In the genomic region with DNA sequence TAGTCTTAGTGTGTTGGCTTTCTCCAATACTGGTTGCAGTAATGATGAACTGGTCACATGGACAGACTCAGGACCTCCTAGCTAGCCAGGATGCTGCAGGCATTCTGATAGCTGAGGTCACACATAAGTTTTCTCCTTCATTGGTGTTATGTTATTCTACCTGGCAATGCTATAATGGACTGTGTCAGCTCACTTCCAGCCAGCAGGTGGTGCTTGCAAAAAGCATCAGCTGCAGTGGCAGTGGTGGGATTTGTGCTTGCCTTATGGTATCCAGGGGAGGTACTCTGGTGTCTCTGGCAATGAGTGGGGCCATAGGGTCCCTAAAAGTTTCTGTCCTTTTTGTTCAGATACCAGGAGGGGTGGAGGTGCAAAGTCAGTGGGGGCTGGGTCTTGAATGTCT, we compare ENCODE assay signal across 1 cellular context.
TF ChIP-seq lines count a peak whose summit lies in the region.

No MANE protein-coding gene starts in this region.

TF ChIP-seq in GM12878, 131 proteins besides CTCF, POLR2A, EP300 and RAD21:
- no peak for TF ChIP-seq PAX5 (IDR thresholded peaks at IDR 0.05; ENCODE audit: borderline replicate concordance, low read depth, low read length)
- no peak for TF ChIP-seq RB1 (IDR thresholded peaks at IDR 0.05; ENCODE audit: borderline replicate concordance)
- TF ChIP-seq NFYA (IDR thresholded peaks at IDR 0.05; ENCODE audit: borderline replicate concordance, low read depth, low read length), result no peak
- TF ChIP-seq MTA2 (IDR thresholded peaks at IDR 0.05; ENCODE audit: low read depth), result no peak
- TF ChIP-seq SMARCA5 (IDR thresholded peaks at IDR 0.05), result no peak
- no peak for TF ChIP-seq ZBTB40 (IDR thresholded peaks at IDR 0.05; ENCODE audit: borderline replicate concordance)
- TF ChIP-seq, protein P1, sequence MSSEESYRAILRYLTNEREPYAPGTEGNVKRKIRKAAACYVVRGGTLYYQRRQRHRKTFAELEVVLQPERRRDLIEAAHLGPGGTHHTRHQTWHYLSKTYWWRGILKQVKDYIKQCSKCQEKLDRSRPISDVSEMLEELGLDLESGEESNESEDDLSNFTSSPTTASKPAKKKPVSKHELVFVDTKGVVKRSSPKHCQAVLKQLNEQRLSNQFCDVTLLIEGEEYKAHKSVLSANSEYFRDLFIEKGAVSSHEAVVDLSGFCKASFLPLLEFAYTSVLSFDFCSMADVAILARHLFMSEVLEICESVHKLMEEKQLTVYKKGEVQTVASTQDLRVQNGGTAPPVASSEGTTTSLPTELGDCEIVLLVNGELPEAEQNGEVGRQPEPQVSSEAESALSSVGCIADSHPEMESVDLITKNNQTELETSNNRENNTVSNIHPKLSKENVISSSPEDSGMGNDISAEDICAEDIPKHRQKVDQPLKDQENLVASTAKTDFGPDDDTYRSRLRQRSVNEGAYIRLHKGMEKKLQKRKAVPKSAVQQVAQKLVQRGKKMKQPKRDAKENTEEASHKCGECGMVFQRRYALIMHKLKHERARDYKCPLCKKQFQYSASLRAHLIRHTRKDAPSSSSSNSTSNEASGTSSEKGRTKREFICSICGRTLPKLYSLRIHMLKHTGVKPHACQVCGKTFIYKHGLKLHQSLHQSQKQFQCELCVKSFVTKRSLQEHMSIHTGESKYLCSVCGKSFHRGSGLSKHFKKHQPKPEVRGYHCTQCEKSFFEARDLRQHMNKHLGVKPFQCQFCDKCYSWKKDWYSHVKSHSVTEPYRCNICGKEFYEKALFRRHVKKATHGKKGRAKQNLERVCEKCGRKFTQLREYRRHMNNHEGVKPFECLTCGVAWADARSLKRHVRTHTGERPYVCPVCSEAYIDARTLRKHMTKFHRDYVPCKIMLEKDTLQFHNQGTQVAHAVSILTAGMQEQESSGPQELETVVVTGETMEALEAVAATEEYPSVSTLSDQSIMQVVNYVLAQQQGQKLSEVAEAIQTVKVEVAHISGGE (CRISPR knock-in tag; IDR thresholded peaks at IDR 0.05), result no peak
- no peak for TF ChIP-seq EED (IDR thresholded peaks at IDR 0.05; ENCODE audit: low read depth)
- no peak for TF ChIP-seq EZH2 (IDR thresholded peaks at IDR 0.05; ENCODE audit: borderline replicate concordance, control insufficient read depth, low read depth, low read length)
- no peak for TF ChIP-seq IRF4 (IDR thresholded peaks at IDR 0.05; ENCODE audit: low read depth, low read length)
- TF ChIP-seq CBX3 (IDR thresholded peaks at IDR 0.05; ENCODE audit: borderline replicate concordance, low read depth), result no peak
- no peak for TF ChIP-seq HCFC1 (IDR thresholded peaks at IDR 0.05; ENCODE audit: low read length)
TF ChIP-seq in GM12878: peak in this region for 0.
